Comparison of ENCODE assay signal across 11 cellular contexts in genomic region chr16:1688807-1689560, GRCh38. TPM values are rescaled to one million over a fixed set of nuclear protein-coding genes. Genes with fewer than 3 reads are reported as not detected.
DNase-seq lines count a peak whose midpoint lies in the region; ATAC-seq and TF ChIP-seq lines count a peak whose summit lies in the region.
"Had no signal": no experiment of that assay in that cellular context is flagged by ENCODE, and none has a peak within 500 bp of the region (broad histone marks: within the 10 kb centered on the region; RNA-seq: fewer than 3 reads in every experiment).

No MANE protein-coding gene starts in this region.

- peaks cover 32% of the 10 kb centered on the region for H3K36me3 Mint-ChIP-seq in activated CD8-positive, alpha-beta memory T cell treated with anti-CD3 and anti-CD28 coated beads, Interleukin-2, amount 10 ng/mL, durations not matched to agents 7 days and 5 days

- no peaks in the 10 kb centered on the region for H3K9me3 Mint-ChIP-seq in activated CD8-positive, alpha-beta memory T cell treated with anti-CD3 and anti-CD28 coated beads, Interleukin-2, amount 10 ng/mL, durations not matched to agents 7 days and 5 days (ENCODE audit: low read depth)
- H3K9me3 Mint-ChIP-seq in stimulated activated naive CD8-positive, alpha-beta T cell treated with anti-CD3 and anti-CD28 coated beads, Interleukin-15, amount 100 ng/mL, for 72 hours, result no peaks in the 10 kb centered on the region

- no peaks in the 10 kb centered on the region for H3K27me3 Mint-ChIP-seq in activated CD8-positive, alpha-beta memory T cell treated with anti-CD3 and anti-CD28 coated beads, Interleukin-2, amount 10 ng/mL, durations not matched to agents 7 days and 5 days
- H3K27me3 Mint-ChIP-seq in stimulated activated naive CD8-positive, alpha-beta T cell treated with anti-CD3 and anti-CD28 coated beads, Interleukin-15, amount 100 ng/mL, for 72 hours, result no peaks in the 10 kb centered on the region

- H3K27ac Mint-ChIP-seq in activated CD8-positive, alpha-beta memory T cell treated with anti-CD3 and anti-CD28 coated beads, Interleukin-2, amount 10 ng/mL, durations not matched to agents 7 days and 5 days, result peak overlapping the region; percentile 32
- no peak overlapping the region for H3K27ac Mint-ChIP-seq in stimulated activated naive CD8-positive, alpha-beta T cell treated with anti-CD3 and anti-CD28 coated beads, Interleukin-15, amount 100 ng/mL, for 72 hours

- H3K4me3 Mint-ChIP-seq in activated CD8-positive, alpha-beta memory T cell treated with anti-CD3 and anti-CD28 coated beads, Interleukin-2, amount 10 ng/mL, durations not matched to agents 7 days and 5 days, result no peak overlapping the region
- no peak overlapping the region for H3K4me3 Mint-ChIP-seq in stimulated activated naive CD8-positive, alpha-beta T cell treated with anti-CD3 and anti-CD28 coated beads, Interleukin-15, amount 100 ng/mL, for 72 hours

- CTCF ChIA-PET in activated CD8-positive, alpha-beta memory T cell treated with anti-CD3 and anti-CD28 coated beads, Interleukin-2, amount 10 ng/mL, durations not matched to agents 7 days and 5 days (lab: Charles Lee), result interaction anchor here (0.7 to 1.4 kb wide), 2 partner anchors 9 to 17 kb away, joined by 3 read pairs; no protein-coding TSS in a partner anchor

- H3K27ac ChIP-seq in breast epithelium (peak overlapping the region; percentile 73 to 79), SJCRH30 (no peak overlapping the region)

- no peaks in the 10 kb centered on the region for H3K36me3 ChIP-seq in breast epithelium
- peaks cover 48% of the 10 kb centered on the region for H3K36me3 ChIP-seq in SJCRH30

- H3K4me1 Mint-ChIP-seq in activated CD8-positive, alpha-beta memory T cell treated with anti-CD3 and anti-CD28 coated beads, Interleukin-2, amount 10 ng/mL, durations not matched to agents 7 days and 5 days, result peaks cover 6% of the 10 kb centered on the region
- peaks cover 4% of the 10 kb centered on the region for H3K4me1 Mint-ChIP-seq in stimulated activated naive CD8-positive, alpha-beta T cell treated with anti-CD3 and anti-CD28 coated beads, Interleukin-15, amount 100 ng/mL, for 72 hours

- no peak for ATAC-seq in activated CD8-positive, alpha-beta memory T cell treated with anti-CD3 and anti-CD28 coated beads, Interleukin-2, amount 10 ng/mL, durations not matched to agents 7 days and 5 days
- ATAC-seq in GM18873 (IDR thresholded peaks at IDR 0.05; ENCODE audit: low FRiP score, unreplicated experiment), result no peak
- ATAC-seq in stimulated activated naive CD8-positive, alpha-beta T cell treated with anti-CD3 and anti-CD28 coated beads, Interleukin-15, amount 100 ng/mL, for 72 hours, result no peak

- H3K27me3 ChIP-seq in breast epithelium, result no peaks in the 10 kb centered on the region
- H3K27me3 ChIP-seq in SJCRH30, result no peaks in the 10 kb centered on the region

- no peak for TF ChIP-seq CTCF in breast epithelium (IDR thresholded peaks at IDR 0.05)

- DNase-seq in activated CD8-positive, alpha-beta memory T cell treated with anti-CD3 and anti-CD28 coated beads, Interleukin-2, amount 10 ng/mL, durations not matched to agents 7 days and 5 days, result no peak
- no peak for DNase-seq in activated CD8-positive, alpha-beta memory T cell treated with anti-CD3 and anti-CD28 coated beads, Interleukin-2, amount 50 U/mL, for 48 hours
- DNase-seq in breast epithelium (ENCODE audit: low spot score in 2 of 2), result no peak
- peak; percentile 95 for DNase-seq in kidney glomerular epithelial cell (lab: John Stamatoyannopoulos, UW)
- peak; percentile 76 for DNase-seq in ureter (ENCODE audit: low spot score)
- no peak for DNase-seq in stimulated activated naive CD8-positive, alpha-beta T cell treated with anti-CD3 and anti-CD28 coated beads, Interleukin-15, amount 100 ng/mL, for 72 hours
- DNase-seq in SJCRH30, result no peak
- DNase-seq: 8988T, Kasumi-1, NCI-H446 treated with DMSO at 0.1 percent for 48 hours had no signal

- intact Hi-C loops in breast epithelium (cut with DNase I; ENCODE audit: low total_unique reads), result no loop called here

- no peak overlapping the region for H3K4me3 ChIP-seq in breast epithelium
- no peak overlapping the region for H3K4me3 ChIP-seq in SJCRH30

- no peaks in the 10 kb centered on the region for H3K4me1 ChIP-seq in breast epithelium
- H3K4me1 ChIP-seq in SJCRH30, result no peaks in the 10 kb centered on the region

- no peak for TF ChIP-seq POLR2A in breast epithelium (IDR thresholded peaks at IDR 0.05)

- H3K9me3 ChIP-seq in breast epithelium, result no peaks in the 10 kb centered on the region
- H3K9me3 ChIP-seq in SJCRH30 (replicated peaks), result no peaks in the 10 kb centered on the region

RNA-seq across cellular contexts. Expression of gene JPT2, which starts 10.9 kb away (rescaled TPM):
- 10 to 100 TPM; 55.0 to 62.4 TPM for total RNA-seq in activated CD8-positive, alpha-beta memory T cell treated with anti-CD3 and anti-CD28 coated beads, Interleukin-2, amount 10 ng/mL, durations not matched to agents 7 days and 5 days
- total RNA-seq in breast epithelium (10 to 100 TPM; 19.2 to 44.2 (median 36.0) TPM), ureter (108 TPM)
- 83.4 and 87.4 TPM in 2 replicates for total RNA-seq in SJCRH30 (2014; rRNA removed; shearing (Covaris generic))

RNA-seq across cellular contexts. Expression of gene MAPK8IP3, which starts 17.0 kb away (rescaled TPM):
- total RNA-seq in activated CD8-positive, alpha-beta memory T cell treated with anti-CD3 and anti-CD28 coated beads, Interleukin-2, amount 10 ng/mL, durations not matched to agents 7 days and 5 days, result 100 to 1,000 TPM in 1 of 2 experiments, 10 to 100 TPM in 1; 78.9 to 101 TPM
- total RNA-seq in breast epithelium (10 to 100 TPM; 41.1 to 82.6 (median 71.6) TPM), ureter (112 TPM)
- 24.7 and 34.7 TPM in 2 replicates for total RNA-seq in SJCRH30 (2014; rRNA removed; shearing (Covaris generic))

Comparison
In these comparisons a context has a peak if more than half of its experiments do, and no peak if none do; other contexts are left out.
1. DNase-seq: peak in kidney glomerular epithelial cell (single experiment) and ureter (single experiment); none in activated CD8-positive, alpha-beta memory T cell treated with anti-CD3 and anti-CD28 coated beads, Interleukin-2, amount 10 ng/mL, durations not matched to agents 7 days and 5 days (single experiment), activated CD8-positive, alpha-beta memory T cell treated with anti-CD3 and anti-CD28 coated beads, Interleukin-2, amount 50 U/mL, for 48 hours (single experiment), breast epithelium (0 of 2), stimulated activated naive CD8-positive, alpha-beta T cell treated with anti-CD3 and anti-CD28 coated beads, Interleukin-15, amount 100 ng/mL, for 72 hours (0 of 2) and SJCRH30 (0 of 2).